Comparison of ENCODE assay signal across 8 cellular contexts in genomic region chr6:4021862-4022715, GRCh38. TPM values are rescaled to one million over a fixed set of nuclear protein-coding genes. Genes with fewer than 3 reads are reported as not detected.
DNase-seq lines count a peak whose midpoint lies in the region; ATAC-seq, FAIRE-seq and TF ChIP-seq lines count a peak whose summit lies in the region.

No MANE protein-coding gene starts in this region.

- H3K4me1 ChIP-seq in CD8-positive, alpha-beta memory T cell (ENCODE audit: insufficient read depth, low read length), result peaks cover 69% of the 10 kb centered on the region
- peaks cover 51% of the 10 kb centered on the region for H3K4me1 ChIP-seq in Loucy (ENCODE audit: insufficient read depth, low read length, poor library complexity, severe bottlenecking)
- peaks cover 0 to 22% of the 10 kb centered on the region in 2 donors for H3K4me1 ChIP-seq in breast epithelium
- peaks cover 60% of the 10 kb centered on the region for H3K4me1 ChIP-seq in HepG2 (ENCODE audit: insufficient read depth, low read length)
- peaks cover 48 to 72% (median 62%) of the 10 kb centered on the region in 4 donors for H3K4me1 ChIP-seq in upper lobe of left lung

- no peaks in the 10 kb centered on the region for H3K9me3 Mint-ChIP-seq in CD8-positive, alpha-beta memory T cell

- no peaks in the 10 kb centered on the region for H3K27me3 ChIP-seq in CD8-positive, alpha-beta memory T cell (ENCODE audit: insufficient read depth, low read length, poor library complexity, severe bottlenecking)
- no peaks in the 10 kb centered on the region for H3K27me3 ChIP-seq in Loucy (ENCODE audit: insufficient read depth, low read length, poor library complexity, severe bottlenecking)
- no peaks in the 10 kb centered on the region for H3K27me3 ChIP-seq in breast epithelium
- H3K27me3 ChIP-seq in HepG2 (ENCODE audit: control insufficient read depth in 1 of 2, insufficient read depth in 2 of 2, low read length in 2 of 2), result no peaks in the 10 kb centered on the region; a peak in 1 of 5 replicates
- no peaks in the 10 kb centered on the region for H3K27me3 ChIP-seq in upper lobe of left lung

- peak overlapping the region; percentile 97 to 100 (median 100) for H3K27ac Mint-ChIP-seq in CD8-positive, alpha-beta memory T cell

- peak in 2 of 5 donors; percentile 30 to 40 for DNase-seq in CD8-positive, alpha-beta memory T cell
- DNase-seq in breast epithelium (ENCODE audit: low spot score in 2 of 2) (no peak), HepG2 (ENCODE audit: low spot score) (peak; percentile 41), upper lobe of left lung (no peak), medulla oblongata (ENCODE audit: extremely low spot score) (no peak), T-helper 9 cell (no peak)

- peak overlapping the region; percentile 93 for H3K27ac ChIP-seq in CD8-positive, alpha-beta memory T cell (ENCODE audit: low read depth, low read length)
- H3K27ac ChIP-seq in breast epithelium (peak overlapping the region; percentile 98 to 99), HepG2 (ENCODE audit: extremely low read length, insufficient read depth, low read length) (peak overlapping the region; percentile 97), upper lobe of left lung (peak overlapping the region; percentile 96 to 99 (median 98))

- H3K4me2 ChIP-seq in Loucy (ENCODE audit: low read depth, low read length, poor library complexity, severe bottlenecking), result peak overlapping the region; percentile 84
- peak overlapping the region; percentile 86 for H3K4me2 ChIP-seq in HepG2 (ENCODE audit: low read depth, low read length)

- TF ChIP-seq EP300 in HepG2 (IDR thresholded peaks at IDR 0.05; ENCODE audit: low read depth in 2 of 2, low read length in 2 of 2) (no peak), HepG2 (CRISPR knock-in tag; IDR thresholded peaks at IDR 0.05; ENCODE audit: borderline replicate concordance) (no peak), upper lobe of left lung (IDR thresholded peaks at IDR 0.05) (no peak)

- under 1% methylated on average over 13 of the region's 15 CpGs for WGBS in HepG2 (ENCODE audit: low lambda C conversion rate)
- WGBS in upper lobe of left lung, 2 donors, result 4 to 5% methylated on average over 14 to 15 of the region's 15 CpGs

- peaks cover 81% of the 10 kb centered on the region for H3K79me2 ChIP-seq in Loucy (ENCODE audit: insufficient read depth, low read length)
- H3K79me2 ChIP-seq in HepG2 (ENCODE audit: insufficient read depth, low read length), result peaks cover 68% of the 10 kb centered on the region

- TF ChIP-seq POLR2A in breast epithelium (IDR thresholded peaks at IDR 0.05) (no peak), HepG2 (IDR thresholded peaks at IDR 0.05; ENCODE audit: insufficient read depth in 1 of 2, low read depth in 2 of 2, low read length in 2 of 2) (no peak; a peak in 1 of 4 replicates), upper lobe of left lung (IDR thresholded peaks at IDR 0.05) (no peak)

- H3K36me3 ChIP-seq in CD8-positive, alpha-beta memory T cell (ENCODE audit: insufficient read depth, low read length), result no peaks in the 10 kb centered on the region
- H3K36me3 ChIP-seq in Loucy (ENCODE audit: insufficient read depth, low read length) (no peaks in the 10 kb centered on the region), breast epithelium (no peaks in the 10 kb centered on the region), HepG2 (replicated peaks in 1 of 2; ENCODE audit: control insufficient read depth in 1 of 2, insufficient read depth in 2 of 2, low read length in 2 of 2) (peaks cover 1 to 11% of the 10 kb centered on the region in 2 experiments; a peak in 4 of 5 replicates), upper lobe of left lung (no peaks in the 10 kb centered on the region)

- intact Hi-C loops in breast epithelium (cut with DNase I; ENCODE audit: low total_unique reads), result no loop called here
- intact Hi-C loops in HepG2 (cut with micrococcal nuclease; ENCODE audit: unreplicated experiment), result loop anchor here (2.0 kb wide), 1 partner anchor 113 kb away; the partner anchor contains the start of gene ECI2

- H3K9me3 ChIP-seq in CD8-positive, alpha-beta memory T cell (ENCODE audit: low read length), result no peaks in the 10 kb centered on the region
- H3K9me3 ChIP-seq in Loucy (ENCODE audit: insufficient read depth, low read depth, low read length), result no peaks in the 10 kb centered on the region
- no peaks in the 10 kb centered on the region for H3K9me3 ChIP-seq in breast epithelium
- H3K9me3 ChIP-seq in HepG2 (ENCODE audit: low read length), result no peaks in the 10 kb centered on the region
- H3K9me3 ChIP-seq in upper lobe of left lung, result no peaks in the 10 kb centered on the region

- TF ChIP-seq RAD21 in HepG2 (CRISPR knock-in tag; IDR thresholded peaks at IDR 0.05), result no peak

- peak overlapping the region; percentile 93 for H3K9ac ChIP-seq in Loucy (ENCODE audit: low read depth, low read length, poor library complexity, severe bottlenecking)
- peak overlapping the region; percentile 99 for H3K9ac ChIP-seq in HepG2 (ENCODE audit: insufficient read depth, low read depth, low read length)

- H3K4me1 Mint-ChIP-seq in CD8-positive, alpha-beta memory T cell, result peaks cover 65 to 86% (median 78%) of the 10 kb centered on the region in 3 donors

- H2AFZ ChIP-seq in Loucy (ENCODE audit: low read length) (no peak overlapping the region), HepG2 (ENCODE audit: low read length) (no peak overlapping the region)

- peak; percentile 4 for ATAC-seq in GM21526 (IDR thresholded peaks at IDR 0.05; ENCODE audit: low FRiP score, unreplicated experiment)
- peak; percentile 32 for ATAC-seq in HepG2
- ATAC-seq in upper lobe of left lung (ENCODE audit: low FRiP score in 2 of 2), result peak in 1 of 2 donors; percentile 29

- CTCF ChIA-PET in CD8-positive, alpha-beta memory T cell (lab: Charles Lee), result interaction anchor here (0.7 to 2.2 kb wide), 32 partner anchors 9 to 1349 kb away, joined by 3 to 26 read pairs (median 4); partner anchors contain the start of gene FAM50B
- CTCF ChIA-PET in HepG2 (lab: Yijun Ruan, JAX; ENCODE audit: low intra/inter-chr PET ratio, low total read pairs), result no interaction called here

- peak overlapping the region; percentile 79 for H3K4me3 ChIP-seq in CD8-positive, alpha-beta memory T cell (ENCODE audit: low read length)
- H3K4me3 ChIP-seq in Loucy (ENCODE audit: low read length, poor library complexity, severe bottlenecking) (peak overlapping the region; percentile 98), breast epithelium (peak overlapping the region; percentile 70 to 86 (median 84)), HepG2 (replicated peaks in 1 of 3; ENCODE audit: insufficient read depth in 1 of 3, low read depth in 2 of 3, low read length in 3 of 3) (peak overlapping the region; percentile 92 to 100 (median 98)), upper lobe of left lung (peak overlapping the region; percentile 75 to 90 (median 79))

- no peaks in the 10 kb centered on the region for H3K27me3 Mint-ChIP-seq in CD8-positive, alpha-beta memory T cell

- peaks cover 17% of the 10 kb centered on the region for H3F3A ChIP-seq in Loucy (ENCODE audit: low read depth)

- POLR2A ChIA-PET in CD8-positive, alpha-beta memory T cell (lab: Charles Lee), result interaction anchor here (0.6 to 2.5 kb wide), 10 partner anchors 8 to 763 kb away, joined by 3 to 37 read pairs (median 4); partner anchors contain the start of genes ECI2, FAM50B and PSMG4
- POLR2A ChIA-PET in HepG2 (lab: Yijun Ruan, JAX), result interaction anchor here (1.2 to 2.7 kb wide), 21 partner anchors 9 to 958 kb away, joined by 3 to 37 read pairs (median 6); partner anchors contain the start of genes BPHL and ECI2

- no peak for FAIRE-seq in HepG2 (lab: Jason Lieb, UNC)

- H3K36me3 Mint-ChIP-seq in CD8-positive, alpha-beta memory T cell, result peaks cover 0 to 44% (median 5%) of the 10 kb centered on the region in 3 donors

- BruUV-seq in HepG2 (replicated peaks; lab: Mats Ljungman, UMichigan), result TSS peak; percentile 56

- no peaks in the 10 kb centered on the region for H3K9me2 ChIP-seq in Loucy (replicated peaks; ENCODE audit: low read depth, low read length)

- H4K20me1 ChIP-seq in Loucy (ENCODE audit: insufficient read depth, low read length, poor library complexity, severe bottlenecking) (peaks cover 55% of the 10 kb centered on the region), HepG2 (ENCODE audit: insufficient read depth, low read length) (peaks cover 49% of the 10 kb centered on the region)

- TF ChIP-seq CTCF in Loucy (conservative IDR thresholded peaks at IDR 0.05; ENCODE audit: low read length), result no peak
- no peak for TF ChIP-seq CTCF in breast epithelium (IDR thresholded peaks at IDR 0.05)
- TF ChIP-seq CTCF in HepG2 (CRISPR knock-in tag; IDR thresholded peaks at IDR 0.05), result no peak
- peak in 1 of 6 experiments; percentile 6 for TF ChIP-seq CTCF in upper lobe of left lung (IDR thresholded peaks at IDR 0.05)

- peak overlapping the region; percentile 95 to 99 (median 99) for H3K4me3 Mint-ChIP-seq in CD8-positive, alpha-beta memory T cell

- in situ Hi-C loops in HepG2 (cut with HindIII; ENCODE audit: extremely low pct_ligation_motif_present, low pct_unique_long_range_greater_than_20kb), result no loop called here

TF ChIP-seq in HepG2, 621 proteins besides CTCF, POLR2A, EP300 and RAD21 (continues in another document):
- no peak for TF ChIP-seq KLF15 (CRISPR knock-in tag; IDR thresholded peaks at IDR 0.05; ENCODE audit: borderline replicate concordance)

RNA-seq across cellular contexts. Expression of gene FAM217A, which starts 56.8 kb away (rescaled TPM):
- total RNA-seq in CD8-positive, alpha-beta memory T cell, result not detected
- not detected for polyA plus RNA-seq in CD8-positive, alpha-beta memory T cell
- not detected for total RNA-seq in breast epithelium
- not detected in 2 replicates for total RNA-seq in HepG2 (2016; rRNA removed; fragmentation: Illumina TruSeq; extraction: Trizol)
- total RNA-seq in HepG2 (2016; cell fraction: cytosol; rRNA removed; fragmentation: Illumina TruSeq; extraction: Trizol; ENCODE audit: low read depth), result not detected in 2 replicates
- total RNA-seq in HepG2 (2016; cell fraction: insoluble cytoplasmic fraction; rRNA removed; fragmentation: Illumina TruSeq; extraction: Trizol), result not detected in 2 replicates
- total RNA-seq in HepG2 (2016; cell fraction: membrane; rRNA removed; fragmentation: Illumina TruSeq; extraction: Trizol), result not detected in 2 replicates
- total RNA-seq in HepG2 (2016; cell fraction: nucleus; rRNA removed; fragmentation: Illumina TruSeq; extraction: Trizol), result not detected in 2 replicates
- not detected in 2 replicates for polyA plus RNA-seq in HepG2 (2011; rRNA removed)
- not detected in 2 replicates for polyA plus RNA-seq in HepG2 (2011; cell fraction: cytosol; rRNA removed)
- polyA plus RNA-seq in HepG2 (2011; cell fraction: nucleus; rRNA removed), result not detected in 2 replicates
- not detected in 2 replicates for polyA plus RNA-seq in HepG2 (2012)
- not detected in 2 replicates for polyA plus RNA-seq in HepG2 (2016; cell fraction: cytosol; fragmentation: Illumina TruSeq; extraction: Trizol; ENCODE audit: low read depth)
- polyA plus RNA-seq in HepG2 (2016; cell fraction: insoluble cytoplasmic fraction; fragmentation: Illumina TruSeq; extraction: Trizol; ENCODE audit: low read depth), result not detected in 2 replicates
- polyA plus RNA-seq in HepG2 (2016; cell fraction: membrane; fragmentation: Illumina TruSeq; extraction: Trizol; ENCODE audit: low read depth), result not detected in 2 replicates
- not detected in 2 replicates for polyA plus RNA-seq in HepG2 (2016; cell fraction: nucleus; fragmentation: Illumina TruSeq; extraction: Trizol; ENCODE audit: insufficient read depth, low read depth)
- polyA minus RNA-seq in HepG2 (2011; rRNA and poly(A)+ RNA removed; ENCODE audit: low replicate concordance), result not detected in 2 replicates
- polyA minus RNA-seq in HepG2 (2011; cell fraction: cytosol; rRNA and poly(A)+ RNA removed), result not detected in 2 replicates
- polyA minus RNA-seq in HepG2 (2011; cell fraction: nucleus; rRNA and poly(A)+ RNA removed), result not detected in 2 replicates
- total RNA-seq in upper lobe of left lung, result not detected
